Comparison of ENCODE assay signal across 27 cellular contexts in the genomic region with DNA sequence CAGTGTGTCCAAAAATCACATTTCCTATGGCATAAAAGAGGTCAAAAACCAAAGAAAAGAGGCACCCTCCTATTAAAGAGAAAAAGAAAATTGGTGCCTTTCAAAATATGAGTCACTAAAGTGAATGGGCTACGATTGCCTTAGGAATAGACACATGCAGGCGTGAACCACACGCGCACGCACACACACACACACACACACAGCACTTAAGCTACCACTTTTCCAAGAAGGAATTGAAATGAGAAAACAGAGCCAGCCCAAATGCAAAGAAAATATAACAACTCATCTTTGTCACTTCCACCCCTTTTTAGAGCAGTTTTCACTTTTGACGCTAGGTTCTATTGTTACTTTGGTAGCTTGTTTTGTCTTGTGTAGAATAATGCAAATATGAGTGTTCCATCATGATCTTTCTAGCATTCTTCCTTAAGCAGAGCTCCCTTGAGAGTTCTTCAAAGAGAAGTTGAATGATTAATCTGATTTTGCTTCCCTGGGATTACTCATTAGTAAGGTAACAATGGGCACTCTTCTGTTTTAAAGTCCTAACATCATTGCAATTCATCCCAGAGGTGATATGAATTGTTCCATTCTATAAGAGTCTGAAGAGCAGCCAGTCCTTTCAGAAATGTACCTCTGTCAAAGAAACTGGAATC.
"Had no signal": no experiment of that assay in that cellular context is flagged by ENCODE, and none has a peak within 500 bp of the region (broad histone marks: within the 10 kb centered on the region; RNA-seq: fewer than 3 reads in every experiment).

No MANE protein-coding gene starts in this region.

- H3K4me3 ChIP-seq: dorsolateral prefrontal cortex, esophagus muscularis mucosa, heart right ventricle, left lung, pancreas, right lobe of liver, thoracic aorta, tibial nerve, upper lobe of left lung had no signal

- H3K4me1 ChIP-seq: esophagus muscularis mucosa, heart right ventricle, left lung, pancreas, right lobe of liver, tibial nerve, upper lobe of left lung had no signal

- H3K27ac ChIP-seq: dorsolateral prefrontal cortex, epithelial cell of prostate, esophagus muscularis mucosa, heart right ventricle, left lung, neutrophil, pancreas, right lobe of liver, thoracic aorta, tibial nerve, upper lobe of left lung had no signal

- H3K9me3 ChIP-seq: neutrophil, pancreas, thoracic aorta had no signal

- H3K36me3 ChIP-seq: esophagus muscularis mucosa, heart right ventricle, left lung, neutrophil, pancreas, right lobe of liver, thoracic aorta, tibial nerve, upper lobe of left lung had no signal

- DNase-seq: cerebellar nuclear complex; dorsolateral prefrontal cortex; effector CD4-positive, alpha-beta T cell; foreskin melanocyte; glutamatergic neuron; heart right ventricle; hypothalamus; immature natural killer cell; islet precursor cell; left cardiac atrium; left lung; mesendoderm; natural killer cell; pancreas; right lobe of liver; small intestine; stimulated activated CD4-positive, alpha-beta T cell treated with anti-CD3 and anti-CD28 coated beads, Interleukin-15, amount 100 ng/mL, for 24 hours; stimulated activated CD4-positive, alpha-beta T cell treated with anti-CD3 and anti-CD28 coated beads, Interleukin-2, amount 100 ng/mL, for 48 hours; stimulated activated naive B cell treated with anti-CD40 and anti-IgM and Interleukin-4, amounts not matched to agents 10 μg/mL and 1 μg/mL and 100 μg/mL, for 72 hours had no signal

- FAIRE-seq: colon, pancreas, small intestine, urothelium cell line had no signal
